ENCODE assay signal across 8 cellular contexts in the genomic region with DNA sequence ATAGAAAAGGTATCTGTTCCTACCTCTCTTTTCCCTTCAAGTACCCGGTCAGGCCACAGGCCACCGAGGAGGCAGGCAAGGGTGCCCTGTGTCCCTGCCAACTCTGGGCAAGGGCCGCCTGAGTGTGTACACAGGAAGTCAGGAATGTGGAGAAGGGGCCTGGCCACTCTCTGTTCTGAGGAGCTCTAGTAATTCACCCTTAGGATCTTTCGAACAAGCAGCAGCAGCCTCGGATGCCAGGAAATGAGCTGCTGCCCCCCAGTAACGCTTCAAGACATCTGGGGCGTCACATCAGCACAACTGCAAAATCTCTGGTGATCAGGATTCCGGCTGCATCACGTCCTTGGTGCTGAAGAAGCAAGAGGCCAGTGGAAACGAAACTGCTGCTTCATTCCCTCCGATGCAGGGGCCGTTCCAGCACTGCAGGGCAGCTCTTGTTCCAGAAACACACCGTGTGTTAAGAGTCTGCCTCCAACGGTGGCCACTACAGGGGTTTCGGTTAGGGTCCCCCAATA. TPM values are rescaled to one million over a fixed set of nuclear protein-coding genes. Genes with fewer than 3 reads are reported as not detected.
DNase-seq lines count a peak whose midpoint lies in the region; ATAC-seq and TF ChIP-seq lines count a peak whose summit lies in the region.

No MANE protein-coding gene starts in this region.

- peak; percentile 23 to 38 for TF ChIP-seq POLR2A in Peyer's patch (IDR thresholded peaks at IDR 0.05)
- TF ChIP-seq POLR2A in gastroesophageal sphincter (IDR thresholded peaks at IDR 0.05), result no peak

- no peak for TF ChIP-seq EP300 in gastroesophageal sphincter (IDR thresholded peaks at IDR 0.05)

- H3K4me1 ChIP-seq in Peyer's patch (peaks cover 0 to 52% (median 7%) of the 10 kb centered on the region in 4 donors), gastroesophageal sphincter (peaks cover 0 to 64% (median 3%) of the 10 kb centered on the region in 3 donors)

- H3K36me3 ChIP-seq in BJ (ENCODE audit: control insufficient read depth, insufficient read depth, low read length) (peaks cover 2% of the 10 kb centered on the region; the same call in 1 of the 2 replicates), Peyer's patch (peaks cover 0 to 8% (median 0%) of the 10 kb centered on the region in 3 donors), gastroesophageal sphincter (peaks cover 0 to 28% of the 10 kb centered on the region in 2 donors)

- peaks cover 38% of the 10 kb centered on the region for H3K4me1 Mint-ChIP-seq in osteocyte (ENCODE audit: unreplicated experiment)
- H3K4me1 Mint-ChIP-seq in activated T-cell treated with anti-CD3 and anti-CD28 coated beads, Interleukin-2, amount 50 U/mL, for 4 hours (ENCODE audit: low read depth), result peaks cover 23% of the 10 kb centered on the region

- peak overlapping the region; percentile 47 for H3K27ac Mint-ChIP-seq in osteocyte (ENCODE audit: unreplicated experiment)

- no peak for TF ChIP-seq CTCF in BJ (IDR thresholded peaks at IDR 0.05; ENCODE audit: insufficient read depth, low read depth, low read length)
- peak in 2 of 6 experiments; percentile 7 to 28 for TF ChIP-seq CTCF in Peyer's patch (IDR thresholded peaks at IDR 0.05)
- no peak for TF ChIP-seq CTCF in gastroesophageal sphincter (IDR thresholded peaks at IDR 0.05)
- TF ChIP-seq CTCF in osteocyte (IDR thresholded peaks at IDR 0.05), result no peak

- H3K27me3 ChIP-seq in BJ (ENCODE audit: control insufficient read depth, insufficient read depth, low read length) (peaks cover 3% of the 10 kb centered on the region; the same call in 1 of the 2 replicates), Peyer's patch (no peaks in the 10 kb centered on the region), gastroesophageal sphincter (no peaks in the 10 kb centered on the region)

- CTCF ChIA-PET in BJ (lab: Yijun Ruan, JAX), result interaction anchor here (0.6 to 1.7 kb wide), 2 partner anchors 338 to 1883 kb away, joined by 3 to 5 read pairs; no protein-coding TSS in a partner anchor

- peak overlapping the region; percentile 80 to 95 (median 88) for H3K27ac ChIP-seq in Peyer's patch
- peak overlapping the region; percentile 81 to 96 (median 92) for H3K27ac ChIP-seq in gastroesophageal sphincter

- H3K4me3 Mint-ChIP-seq in osteocyte (ENCODE audit: unreplicated experiment), result peak overlapping the region; percentile 96
- no peak overlapping the region for H3K4me3 Mint-ChIP-seq in activated T-cell treated with anti-CD3 and anti-CD28 coated beads, Interleukin-2, amount 50 U/mL, for 4 hours

- 19 to 40% methylated on average over 1 to 7 of the region's 15 CpGs for WGBS in gastroesophageal sphincter (ENCODE audit: low coverage in 1 of 2), 2 donors

- H3K4me3 ChIP-seq in BJ (ENCODE audit: low read depth, low read length) (peak overlapping the region; percentile 18; the same call in 1 of the 2 replicates), Peyer's patch (peak overlapping the region; percentile 12 to 81 (median 66)), gastroesophageal sphincter (peak overlapping the region; percentile 56 to 91)

- POLR2A ChIA-PET in BJ (lab: Charles Lee), result no interaction called here

- H3K36me3 Mint-ChIP-seq in osteocyte (ENCODE audit: unreplicated experiment), result peaks cover 15% of the 10 kb centered on the region
- H3K36me3 Mint-ChIP-seq in activated T-cell treated with anti-CD3 and anti-CD28 coated beads, Interleukin-2, amount 50 U/mL, for 4 hours (ENCODE audit: insufficient read depth), result no peaks in the 10 kb centered on the region

- no peaks in the 10 kb centered on the region for H3K9me3 Mint-ChIP-seq in osteocyte (ENCODE audit: unreplicated experiment)
- no peaks in the 10 kb centered on the region for H3K9me3 Mint-ChIP-seq in activated T-cell treated with anti-CD3 and anti-CD28 coated beads, Interleukin-2, amount 50 U/mL, for 4 hours

- ATAC-seq in gastroesophageal sphincter (no peak), HG03159 (IDR thresholded peaks at IDR 0.05; ENCODE audit: unreplicated experiment) (no peak), HG02610 (IDR thresholded peaks at IDR 0.05; ENCODE audit: unreplicated experiment) (no peak), HG02759 (IDR thresholded peaks at IDR 0.05; ENCODE audit: unreplicated experiment) (no peak)
- ATAC-seq in activated T-cell treated with anti-CD3 and anti-CD28 coated beads, Interleukin-2, amount 50 U/mL, for 4 hours, result no peak

- H3K27me3 Mint-ChIP-seq in osteocyte (ENCODE audit: unreplicated experiment), result no peaks in the 10 kb centered on the region
- H3K27me3 Mint-ChIP-seq in activated T-cell treated with anti-CD3 and anti-CD28 coated beads, Interleukin-2, amount 50 U/mL, for 4 hours (ENCODE audit: low read depth), result peaks cover 3% of the 10 kb centered on the region

- H3K9me3 ChIP-seq in Peyer's patch (no peaks in the 10 kb centered on the region), gastroesophageal sphincter (no peaks in the 10 kb centered on the region)

- DNase-seq in BJ (ENCODE audit: low read depth) (no peak), Peyer's patch (peak in 2 of 3 donors; percentile 72 to 75), osteocyte (ENCODE audit: extremely low spot score, unreplicated experiment) (no peak)
- no peak for DNase-seq in activated T-cell treated with anti-CD3 and anti-CD28 coated beads, Interleukin-2, amount 50 U/mL, for 4 hours

RNA-seq across cellular contexts. Expression of gene RAB20, which starts 2.0 kb away (rescaled TPM):
- polyA plus RNA-seq in BJ (2011; rRNA removed), result 2.5 and 4.9 TPM in 2 replicates
- polyA minus RNA-seq in BJ (2011; rRNA and poly(A)+ RNA removed), result 1.1 and 1.7 TPM in 2 replicates
- total RNA-seq in Peyer's patch, result 10 to 100 TPM; 15.7 to 69.1 (median 62.2) TPM
- total RNA-seq in gastroesophageal sphincter, result 10 to 100 TPM in 3 of 4 donors, 1 to 10 TPM in 1; 8.7 to 32.8 (median 18.4) TPM
- 10.0 and 11.7 TPM in 2 replicates for total RNA-seq in osteocyte
- total RNA-seq in activated T-cell treated with anti-CD3 and anti-CD28 coated beads, Interleukin-2, amount 50 U/mL, for 4 hours, result 1 to 10 TPM; 1.2 to 1.4 (median 1.4) TPM

RNA-seq across cellular contexts. Expression of gene NAXD, which starts 55.9 kb away (rescaled TPM):
- polyA plus RNA-seq in BJ (2011; rRNA removed), result 29.1 and 38.7 TPM in 2 replicates
- 11.8 and 18.4 TPM in 2 replicates for polyA minus RNA-seq in BJ (2011; rRNA and poly(A)+ RNA removed)
- total RNA-seq in Peyer's patch (10 to 100 TPM; 27.1 to 43.2 (median 35.8) TPM), gastroesophageal sphincter (10 to 100 TPM; 29.5 to 45.3 (median 36.0) TPM), osteocyte (34.3 and 35.6 TPM in 2 replicates)
- total RNA-seq in activated T-cell treated with anti-CD3 and anti-CD28 coated beads, Interleukin-2, amount 50 U/mL, for 4 hours, result 10 to 100 TPM; 17.8 to 20.5 (median 19.5) TPM

Comparison
In these comparisons a context has a peak if more than half of its experiments do, and no peak if none do; other contexts are left out.
1. DNase-seq: peak in Peyer's patch (2 of 3); none in BJ (single experiment), osteocyte (single experiment) and activated T-cell treated with anti-CD3 and anti-CD28 coated beads, Interleukin-2, amount 50 U/mL, for 4 hours (single experiment).
2. H3K4me3 ChIP-seq: peak in every context shown above with its lines; median percentile 74 in gastroesophageal sphincter; 66 in Peyer's patch; 18 in BJ.
3. POLR2A ChIP-seq: peak in Peyer's patch (2 of 2); none in gastroesophageal sphincter (0 of 2).